ENCODE assay signal across 25 cellular contexts in genomic region chr12:25971675-25972035, GRCh38. TPM values are rescaled to one million over a fixed set of nuclear protein-coding genes. Genes with fewer than 3 reads are reported as not detected.
DNase-seq lines count a peak whose midpoint lies in the region; ATAC-seq and TF ChIP-seq lines count a peak whose summit lies in the region.
"Had no signal": no experiment of that assay in that cellular context is flagged by ENCODE, and none has a peak within 500 bp of the region (broad histone marks: within the 10 kb centered on the region; RNA-seq: fewer than 3 reads in every experiment).

No MANE protein-coding gene starts in this region.

- TF ChIP-seq CTCF in MCF 10A (IDR thresholded peaks at IDR 0.05; ENCODE audit: unreplicated experiment) (no peak), breast epithelium (IDR thresholded peaks at IDR 0.05) (no peak), fibroblast of the aortic adventitia (IDR thresholded peaks at IDR 0.05; ENCODE audit: insufficient read depth, low read length) (no peak), psoas muscle (IDR thresholded peaks at IDR 0.05) (no peak), upper lobe of right lung (IDR thresholded peaks at IDR 0.05) (no peak)

- H3K36me3 ChIP-seq in breast epithelium (no peaks in the 10 kb centered on the region), psoas muscle (ENCODE audit: insufficient read depth in 1 of 2, low read depth in 1 of 2) (no peaks in the 10 kb centered on the region), upper lobe of right lung (no peaks in the 10 kb centered on the region)

- no peaks in the 10 kb centered on the region for H3K27me3 Mint-ChIP-seq in MCF 10A (ENCODE audit: insufficient read depth, unreplicated experiment)

- H3K4me1 ChIP-seq in breast epithelium (no peaks in the 10 kb centered on the region), psoas muscle (peaks cover 49% of the 10 kb centered on the region), upper lobe of right lung (peaks cover 13% of the 10 kb centered on the region)

- CTCF ChIA-PET in MCF 10A (lab: Yijun Ruan, JAX) = interaction anchor here (0.6 to 1.0 kb wide), 3 partner anchors 12 to 740 kb away, joined by 3 to 6 read pairs (median 4); no protein-coding TSS in a partner anchor

- H3K9me3 Mint-ChIP-seq in MCF 10A (ENCODE audit: unreplicated experiment) = no peaks in the 10 kb centered on the region
- H3K9me3 Mint-ChIP-seq: activated T-cell treated with anti-CD3 and anti-CD28 coated beads, Interleukin-2, amount 50 U/mL, for 4 hours; naive B cell had no signal

- BruUV-seq in MCF 10A (replicated peaks; lab: Mats Ljungman, UMichigan) = no TSS peak

- no peak for TF ChIP-seq POLR2A in breast epithelium (IDR thresholded peaks at IDR 0.05)

- intact Hi-C loops in MCF 10A (cut with micrococcal nuclease) = loop anchor here (5.0 kb wide), 1 partner anchor 681 kb away; no protein-coding TSS in a partner anchor
- intact Hi-C loops in breast epithelium (cut with DNase I; ENCODE audit: low total_unique reads) = no loop called here
- intact Hi-C loops in psoas muscle (cut with DNase I) = loop anchor here in 1 of 2 donors (5.0 kb wide), 1 partner anchor 36 kb away; no protein-coding TSS in a partner anchor
- intact Hi-C loops in upper lobe of right lung (cut with DNase I) = no loop called here

- H3K27me3 ChIP-seq in breast epithelium = no peaks in the 10 kb centered on the region
- no peaks in the 10 kb centered on the region for H3K27me3 ChIP-seq in psoas muscle (ENCODE audit: insufficient read depth in 3 of 3, low read length in 2 of 3)
- H3K27me3 ChIP-seq in upper lobe of right lung = no peaks in the 10 kb centered on the region
- H3K27me3 ChIP-seq: dorsolateral prefrontal cortex had no signal

- WGBS in psoas muscle, 3 donors = 33 to 45% (median 36%) methylated on average over 2 of the region's 2 CpGs

- H3K27ac ChIP-seq in breast epithelium = no peak overlapping the region
- H3K27ac ChIP-seq in psoas muscle = peak overlapping the region; percentile 18
- no peak overlapping the region for H3K27ac ChIP-seq in upper lobe of right lung
- H3K27ac ChIP-seq: 22Rv1 had no signal

- H3K27ac Mint-ChIP-seq in MCF 10A (ENCODE audit: low read depth, unreplicated experiment) = peak overlapping the region; percentile 42
- H3K27ac Mint-ChIP-seq: CD8-positive, alpha-beta memory T cell; naive B cell had no signal

- no peak overlapping the region for H3K4me3 Mint-ChIP-seq in MCF 10A (ENCODE audit: unreplicated experiment)
- H3K4me3 Mint-ChIP-seq: activated T-cell treated with anti-CD3 and anti-CD28 coated beads, Interleukin-2, amount 50 U/mL, for 4 hours; CD8-positive, alpha-beta memory T cell; naive B cell had no signal

- no peaks in the 10 kb centered on the region for H3K36me3 Mint-ChIP-seq in MCF 10A (ENCODE audit: insufficient read depth, unreplicated experiment)
- H3K36me3 Mint-ChIP-seq: CD8-positive, alpha-beta memory T cell; naive B cell had no signal

- H3K9me3 ChIP-seq in breast epithelium (no peaks in the 10 kb centered on the region), psoas muscle (no peaks in the 10 kb centered on the region), upper lobe of right lung (no peaks in the 10 kb centered on the region)

- H3K4me1 Mint-ChIP-seq in MCF 10A (ENCODE audit: insufficient read depth, unreplicated experiment) = peaks cover 65% of the 10 kb centered on the region

- H3K4me3 ChIP-seq in breast epithelium = no peak overlapping the region
- no peak overlapping the region for H3K4me3 ChIP-seq in fibroblast of the aortic adventitia (ENCODE audit: low read depth, low read length)
- no peak overlapping the region for H3K4me3 ChIP-seq in psoas muscle
- no peak overlapping the region for H3K4me3 ChIP-seq in upper lobe of right lung

- POLR2A ChIA-PET in MCF 10A (lab: Yijun Ruan, JAX) = interaction anchor here (3.1 kb wide), 1 partner anchor 13 kb away, joined by 16 read pairs; the partner anchor contains the start of gene RASSF8

- DNase-seq in MCF 10A (ENCODE audit: unreplicated experiment) = no peak
- no peak for DNase-seq in breast epithelium (ENCODE audit: low spot score in 2 of 2)
- peak; percentile 75 for DNase-seq in fibroblast of the aortic adventitia (ENCODE audit: low read depth)
- no peak for DNase-seq in psoas muscle
- DNase-seq in upper lobe of right lung = no peak
- no peak for DNase-seq in RKO (ENCODE audit: low spot score)
- DNase-seq: activated CD8-positive, alpha-beta memory T cell treated with anti-CD3 and anti-CD28 coated beads for 24 hours; activated naive CD4-positive, alpha-beta T cell; activated T-cell treated with anti-CD3 and anti-CD28 coated beads, Interleukin-2, amount 50 U/mL, for 4 hours; AML-193; amniotic stem cell; CD8-positive, alpha-beta memory T cell; central memory CD4-positive, alpha-beta T cell; DMS53; dorsolateral prefrontal cortex; GF-D8; Karpas-422; naive B cell; NCI-H1048; NCI-H187 treated with DMSO at 0.1 percent for 48 hours; NCI-H2227 treated with DMSO at 0.1 percent for 48 hours; NCI-H748 treated with DMSO at 0.1 percent for 48 hours had no signal

- peak in 1 of 4 donors; percentile 21 for ATAC-seq in psoas muscle
- ATAC-seq in upper lobe of right lung = peak; percentile 32
- no peak for ATAC-seq in GM18858 (IDR thresholded peaks at IDR 0.05; ENCODE audit: unreplicated experiment)
- ATAC-seq in GM18907 (IDR thresholded peaks at IDR 0.05; ENCODE audit: unreplicated experiment) = no peak
- ATAC-seq: activated T-cell treated with anti-CD3 and anti-CD28 coated beads, Interleukin-2, amount 50 U/mL, for 4 hours had no signal

RNA-seq across cellular contexts. Expression of gene RASSF8, which starts 13.2 kb away (rescaled TPM):
- total RNA-seq in MCF 10A (2022) = 52.9 and 70.1 TPM in 2 replicates
- 10 to 100 TPM; 42.6 to 52.1 (median 47.5) TPM for total RNA-seq in breast epithelium
- 85.8 and 128 TPM in 2 replicates for total RNA-seq in fibroblast of the aortic adventitia (ENCODE audit: low replicate concordance)
- 10 to 100 TPM; 41.9 to 80.3 (median 54.2) TPM for total RNA-seq in psoas muscle
- 10 to 100 TPM in 2 of 3 donors, 1 to 10 TPM in 1; 7.7 to 19.4 (median 14.6) TPM for polyA plus RNA-seq in psoas muscle
- total RNA-seq in upper lobe of right lung = 85.7 TPM
- polyA plus RNA-seq: CD8-positive, alpha-beta memory T cell had no signal
